ENCODE assay signal across 18 cellular contexts in genomic region chr6:136294621-136295020, GRCh38. TPM values are rescaled to one million over a fixed set of nuclear protein-coding genes. Genes with fewer than 3 reads are reported as not detected.
DNase-seq lines count a peak whose midpoint lies in the region; ATAC-seq, FAIRE-seq and TF ChIP-seq lines count a peak whose summit lies in the region.
"Had no signal": no experiment of that assay in that cellular context is flagged by ENCODE, and none has a peak within 500 bp of the region (broad histone marks: within the 10 kb centered on the region; RNA-seq: fewer than 3 reads in every experiment).

No MANE protein-coding gene starts in this region.

- no peaks in the 10 kb centered on the region for H3K9me3 Mint-ChIP-seq in neural crest cell

- H3K4me1 ChIP-seq in HepG2 (ENCODE audit: insufficient read depth, low read length) (peaks cover 8% of the 10 kb centered on the region), right lobe of liver (peaks cover 0 to 5% (median 0%) of the 10 kb centered on the region in 4 donors), esophagus muscularis mucosa (peaks cover 9 to 13% (median 10%) of the 10 kb centered on the region in 4 donors)

- H3K9me3 ChIP-seq in HepG2 (ENCODE audit: low read length) = no peaks in the 10 kb centered on the region
- no peaks in the 10 kb centered on the region for H3K9me3 ChIP-seq in right lobe of liver
- H3K9me3 ChIP-seq in esophagus muscularis mucosa = no peaks in the 10 kb centered on the region
- H3K9me3 ChIP-seq: BLaER1, HAP-1 had no signal

- CTCF ChIA-PET in HepG2 (lab: Yijun Ruan, JAX; ENCODE audit: low intra/inter-chr PET ratio, low total read pairs) = no interaction called here

- H3K79me2 ChIP-seq in HepG2 (ENCODE audit: insufficient read depth, low read length) = no peaks in the 10 kb centered on the region

- TF ChIP-seq POLR2A in HepG2 (IDR thresholded peaks at IDR 0.05; ENCODE audit: insufficient read depth in 1 of 2, low read depth in 2 of 2, low read length in 2 of 2) (no peak), right lobe of liver (IDR thresholded peaks at IDR 0.05) (no peak), esophagus muscularis mucosa (IDR thresholded peaks at IDR 0.05; ENCODE audit: low read depth) (no peak)

- H3K4me3 ChIP-seq in HepG2 (replicated peaks in 1 of 3; ENCODE audit: insufficient read depth in 1 of 3, low read depth in 2 of 3, low read length in 3 of 3) = no peak overlapping the region
- H3K4me3 ChIP-seq in right lobe of liver = no peak overlapping the region
- H3K4me3 ChIP-seq in esophagus muscularis mucosa = no peak overlapping the region
- H3K4me3 ChIP-seq: BLaER1, GM23248, HAP-1 had no signal

- DNase-seq in HepG2 (ENCODE audit: low spot score) = no peak
- DNase-seq in right lobe of liver = no peak
- peak; percentile 12 for DNase-seq in NCI-H69 (lab: John Stamatoyannopoulos, UW)
- DNase-seq in neural crest cell (ENCODE audit: low read depth, low spot score) = no peak
- DNase-seq in esophagus muscularis mucosa (ENCODE audit: extremely low spot score) = no peak
- DNase-seq: 8988T, DMS153, DMS79, GDM1, GM23248, IMR-90, KBM-7 had no signal

- ATAC-seq in HepG2 (no peak), right lobe of liver (no peak), HG03439 (IDR thresholded peaks at IDR 0.05; ENCODE audit: unreplicated experiment) (no peak), GM21786 (IDR thresholded peaks at IDR 0.05; ENCODE audit: unreplicated experiment) (no peak)

- H3K9ac ChIP-seq in HepG2 (ENCODE audit: insufficient read depth, low read depth, low read length) = no peak overlapping the region
- H3K9ac ChIP-seq: BLaER1, GM23248 had no signal

- no peaks in the 10 kb centered on the region for H3K36me3 ChIP-seq in HepG2 (replicated peaks in 1 of 2; ENCODE audit: control insufficient read depth in 1 of 2, insufficient read depth in 2 of 2, low read length in 2 of 2)
- no peaks in the 10 kb centered on the region for H3K36me3 ChIP-seq in right lobe of liver
- H3K36me3 ChIP-seq in esophagus muscularis mucosa = no peaks in the 10 kb centered on the region
- H3K36me3 ChIP-seq: BLaER1, HAP-1 had no signal

- 0 out of 2 replicates have a peak overlapping the region, but pooled peaks have one; percentile 18 for H3K4me2 ChIP-seq in HepG2 (ENCODE audit: low read depth, low read length)
- H3K4me2 ChIP-seq: BLaER1 had no signal

- TF ChIP-seq EP300 in HepG2 (IDR thresholded peaks at IDR 0.05; ENCODE audit: low read depth in 2 of 2, low read length in 2 of 2) (no peak), HepG2 (CRISPR knock-in tag; IDR thresholded peaks at IDR 0.05; ENCODE audit: borderline replicate concordance) (no peak), esophagus muscularis mucosa (IDR thresholded peaks at IDR 0.05) (no peak)

- no peaks in the 10 kb centered on the region for H4K20me1 ChIP-seq in HepG2 (ENCODE audit: insufficient read depth, low read length)
- H4K20me1 ChIP-seq: BLaER1 had no signal

- BruUV-seq in HepG2 (replicated peaks; lab: Mats Ljungman, UMichigan) = no TSS peak

- H3K27me3 Mint-ChIP-seq in neural crest cell (ENCODE audit: low read depth) = peaks cover 6% of the 10 kb centered on the region

- H2AFZ ChIP-seq in HepG2 (ENCODE audit: low read length) = no peak overlapping the region
- H2AFZ ChIP-seq: GM23248 had no signal

- FAIRE-seq in HepG2 (lab: Jason Lieb, UNC) = no peak

- no peak for TF ChIP-seq RAD21 in HepG2 (CRISPR knock-in tag; IDR thresholded peaks at IDR 0.05)

- in situ Hi-C loops in HepG2 (cut with HindIII; ENCODE audit: extremely low pct_ligation_motif_present, low pct_unique_long_range_greater_than_20kb) = no loop called here

- POLR2A ChIA-PET in HepG2 (lab: Yijun Ruan, JAX) = no interaction called here

- peak overlapping the region; percentile 19 for H3K4me3 Mint-ChIP-seq in neural crest cell
- H3K4me3 Mint-ChIP-seq: CD14-positive monocyte had no signal

- H3K27ac Mint-ChIP-seq in neural crest cell (ENCODE audit: unreplicated experiment) = no peak overlapping the region

- H3K27me3 ChIP-seq in HepG2 (ENCODE audit: control insufficient read depth in 1 of 2, insufficient read depth in 2 of 2, low read length in 2 of 2) = no peaks in the 10 kb centered on the region; a peak in 1 of 5 replicates
- H3K27me3 ChIP-seq in right lobe of liver = no peaks in the 10 kb centered on the region
- H3K27me3 ChIP-seq in esophagus muscularis mucosa = no peaks in the 10 kb centered on the region
- H3K27me3 ChIP-seq: BLaER1 had no signal

- WGBS in HepG2 (ENCODE audit: low lambda C conversion rate) = 30% methylated on average over 3 of the region's 3 CpGs
- 74% methylated on average over 3 of the region's 3 CpGs for WGBS in right lobe of liver (ENCODE audit: insufficient coverage, low coverage, low lambda C conversion rate, missing lambda C conversion rate)
- WGBS in esophagus muscularis mucosa = 100% methylated on average over 3 of the region's 3 CpGs

- H3K27ac ChIP-seq in HepG2 (ENCODE audit: extremely low read length, insufficient read depth, low read length) (no peak overlapping the region), right lobe of liver (no peak overlapping the region), esophagus muscularis mucosa (replicated peaks in 1 of 4) (no peak overlapping the region)
- H3K27ac ChIP-seq: BLaER1, GM23248, HL-60 had no signal

- peaks cover 17% of the 10 kb centered on the region for H3K4me1 Mint-ChIP-seq in neural crest cell

- TF ChIP-seq CTCF in HepG2 (CRISPR knock-in tag; IDR thresholded peaks at IDR 0.05) = no peak
- no peak for TF ChIP-seq CTCF in right lobe of liver (IDR thresholded peaks at IDR 0.05)
- TF ChIP-seq CTCF in neural crest cell (conservative IDR thresholded peaks at IDR 0.05) = no peak
- TF ChIP-seq CTCF in esophagus muscularis mucosa (IDR thresholded peaks at IDR 0.05) = no peak

- intact Hi-C loops in HepG2 (cut with micrococcal nuclease; ENCODE audit: unreplicated experiment) (no loop called here), right lobe of liver (cut with DNase I) (no loop called here), esophagus muscularis mucosa (cut with DNase I) (no loop called here)

- peaks cover under 1% of the 10 kb centered on the region for H3K36me3 Mint-ChIP-seq in neural crest cell (ENCODE audit: low read depth)
- H3K36me3 Mint-ChIP-seq: CD14-positive monocyte had no signal

TF ChIP-seq in HepG2, 621 proteins besides CTCF, POLR2A, EP300 and RAD21 (continues in another document):
- no peak for TF ChIP-seq CBX5 (CRISPR knock-in tag; IDR thresholded peaks at IDR 0.05; ENCODE audit: borderline replicate concordance)

RNA-seq across cellular contexts. Expression of gene BCLAF1, which starts 5.0 kb away (rescaled TPM):
- total RNA-seq in HepG2 (2016; rRNA removed; fragmentation: Illumina TruSeq; extraction: Trizol) = 292 and 439 TPM in 2 replicates
- 20.2 and 21.8 TPM in 2 replicates for total RNA-seq in HepG2 (2016; cell fraction: cytosol; rRNA removed; fragmentation: Illumina TruSeq; extraction: Trizol; ENCODE audit: low read depth)
- total RNA-seq in HepG2 (2016; cell fraction: insoluble cytoplasmic fraction; rRNA removed; fragmentation: Illumina TruSeq; extraction: Trizol) = 277 and 462 TPM in 2 replicates
- total RNA-seq in HepG2 (2016; cell fraction: membrane; rRNA removed; fragmentation: Illumina TruSeq; extraction: Trizol) = 30.3 and 37.3 TPM in 2 replicates
- 318 and 332 TPM in 2 replicates for total RNA-seq in HepG2 (2016; cell fraction: nucleus; rRNA removed; fragmentation: Illumina TruSeq; extraction: Trizol)
- 40.4 and 55.3 TPM in 2 replicates for polyA plus RNA-seq in HepG2 (2011; rRNA removed)
- 15.1 and 21.6 TPM in 2 replicates for polyA plus RNA-seq in HepG2 (2011; cell fraction: cytosol; rRNA removed)
- 55.9 and 61.4 TPM in 2 replicates for polyA plus RNA-seq in HepG2 (2011; cell fraction: nucleus; rRNA removed)
- 46.3 and 82.3 TPM in 2 replicates for polyA plus RNA-seq in HepG2 (2012)
- 3.5 and 3.6 TPM in 2 replicates for polyA plus RNA-seq in HepG2 (2016; cell fraction: cytosol; fragmentation: Illumina TruSeq; extraction: Trizol; ENCODE audit: low read depth)
- 251 and 266 TPM in 2 replicates for polyA plus RNA-seq in HepG2 (2016; cell fraction: insoluble cytoplasmic fraction; fragmentation: Illumina TruSeq; extraction: Trizol; ENCODE audit: low read depth)
- 7.1 and 11.2 TPM in 2 replicates for polyA plus RNA-seq in HepG2 (2016; cell fraction: membrane; fragmentation: Illumina TruSeq; extraction: Trizol; ENCODE audit: low read depth)
- 153 and 159 TPM in 2 replicates for polyA plus RNA-seq in HepG2 (2016; cell fraction: nucleus; fragmentation: Illumina TruSeq; extraction: Trizol; ENCODE audit: insufficient read depth, low read depth)
- polyA minus RNA-seq in HepG2 (2011; rRNA and poly(A)+ RNA removed; ENCODE audit: low replicate concordance) = 71.2 and 104 TPM in 2 replicates
- 64.1 and 70.1 TPM in 2 replicates for polyA minus RNA-seq in HepG2 (2011; cell fraction: cytosol; rRNA and poly(A)+ RNA removed)
- polyA minus RNA-seq in HepG2 (2011; cell fraction: nucleus; rRNA and poly(A)+ RNA removed) = 566 and 662 TPM in 2 replicates
- total RNA-seq in right lobe of liver = 10 to 100 TPM; 30.5 to 57.2 (median 40.6) TPM
- 253 and 266 TPM in 2 replicates for total RNA-seq in neural crest cell
- 10 to 100 TPM; 69.7 to 90.1 (median 75.4) TPM for total RNA-seq in esophagus muscularis mucosa

RNA-seq across cellular contexts. Expression of gene MTFR2, which starts 44.5 kb away (rescaled TPM):
- total RNA-seq in HepG2 (2016; rRNA removed; fragmentation: Illumina TruSeq; extraction: Trizol) (10.7 and 12.5 TPM in 2 replicates), right lobe of liver (under 1 TPM in 4 of 6 experiments, not detected in 2; 0.12 to 0.68 (median 0.45) TPM), neural crest cell (5.7 and 6.7 TPM in 2 replicates), esophagus muscularis mucosa (1 to 10 TPM in 1 of 4 donors, under 1 TPM in 1, not detected in 2; 0.57 to 1.7 TPM)
- 4.1 TPM in 2 replicates for total RNA-seq in HepG2 (2016; cell fraction: cytosol; rRNA removed; fragmentation: Illumina TruSeq; extraction: Trizol; ENCODE audit: low read depth)
- 9.5 and 12.3 TPM in 2 replicates for total RNA-seq in HepG2 (2016; cell fraction: insoluble cytoplasmic fraction; rRNA removed; fragmentation: Illumina TruSeq; extraction: Trizol)
- total RNA-seq in HepG2 (2016; cell fraction: membrane; rRNA removed; fragmentation: Illumina TruSeq; extraction: Trizol) = 6.1 and 7.8 TPM in 2 replicates
- total RNA-seq in HepG2 (2016; cell fraction: nucleus; rRNA removed; fragmentation: Illumina TruSeq; extraction: Trizol) = 10.1 and 10.9 TPM in 2 replicates
- 5.1 and 6.7 TPM in 2 replicates for polyA plus RNA-seq in HepG2 (2011; rRNA removed)
- polyA plus RNA-seq in HepG2 (2011; cell fraction: cytosol; rRNA removed) = 3.7 and 5.7 TPM in 2 replicates
- polyA plus RNA-seq in HepG2 (2011; cell fraction: nucleus; rRNA removed) = 2.8 and 5.0 TPM in 2 replicates
- polyA plus RNA-seq in HepG2 (2012) = 2.0 and 4.5 TPM in 2 replicates
- 2.5 and 2.9 TPM in 2 replicates for polyA plus RNA-seq in HepG2 (2016; cell fraction: cytosol; fragmentation: Illumina TruSeq; extraction: Trizol; ENCODE audit: low read depth)
- 16.6 and 19.4 TPM in 2 replicates for polyA plus RNA-seq in HepG2 (2016; cell fraction: insoluble cytoplasmic fraction; fragmentation: Illumina TruSeq; extraction: Trizol; ENCODE audit: low read depth)
- polyA plus RNA-seq in HepG2 (2016; cell fraction: membrane; fragmentation: Illumina TruSeq; extraction: Trizol; ENCODE audit: low read depth) = 3.7 and 4.4 TPM in 2 replicates
- 14.9 and 16.4 TPM in 2 replicates for polyA plus RNA-seq in HepG2 (2016; cell fraction: nucleus; fragmentation: Illumina TruSeq; extraction: Trizol; ENCODE audit: insufficient read depth, low read depth)
- polyA minus RNA-seq in HepG2 (2011; rRNA and poly(A)+ RNA removed; ENCODE audit: low replicate concordance) = 4.5 and 22.8 TPM in 2 replicates
- polyA minus RNA-seq in HepG2 (2011; cell fraction: cytosol; rRNA and poly(A)+ RNA removed) = 1.5 and 2.5 TPM in 2 replicates
- polyA minus RNA-seq in HepG2 (2011; cell fraction: nucleus; rRNA and poly(A)+ RNA removed) = 8.3 and 13.4 TPM in 2 replicates
- total RNA-seq: GM23248 had no signal
